In genomic region chr2:19150726-19151125, GRCh38 we compare ENCODE assay signal across 11 cellular contexts.
"Had no signal": no experiment of that assay in that cellular context is flagged by ENCODE, and none has a peak within 500 bp of the region (broad histone marks: within the 10 kb centered on the region; RNA-seq: fewer than 3 reads in every experiment).

No MANE protein-coding gene starts in this region.

- H3K9ac ChIP-seq: GM23248 had no signal

- ATAC-seq: GM23338, HCT116 had no signal

- DNase-seq: GM23248, GOT3, H7, H9, HCEC 1CT, HFFc6 had no signal

- H3K4me1 ChIP-seq: HAP-1 had no signal

- H3K9me3 ChIP-seq: HAP-1 had no signal

- H3K4me2 ChIP-seq: GM23338 had no signal

- H3K27ac ChIP-seq: GM23248 had no signal

- H3K4me3 ChIP-seq: GM23248, GM23338, HAP-1 had no signal

- H3K36me3 ChIP-seq: HAP-1 had no signal

- H2AFZ ChIP-seq: GM23248, GM23338 had no signal

- FAIRE-seq: H1, H54 had no signal
